ENCODE assay signal across 8 cellular contexts in the genomic region with DNA sequence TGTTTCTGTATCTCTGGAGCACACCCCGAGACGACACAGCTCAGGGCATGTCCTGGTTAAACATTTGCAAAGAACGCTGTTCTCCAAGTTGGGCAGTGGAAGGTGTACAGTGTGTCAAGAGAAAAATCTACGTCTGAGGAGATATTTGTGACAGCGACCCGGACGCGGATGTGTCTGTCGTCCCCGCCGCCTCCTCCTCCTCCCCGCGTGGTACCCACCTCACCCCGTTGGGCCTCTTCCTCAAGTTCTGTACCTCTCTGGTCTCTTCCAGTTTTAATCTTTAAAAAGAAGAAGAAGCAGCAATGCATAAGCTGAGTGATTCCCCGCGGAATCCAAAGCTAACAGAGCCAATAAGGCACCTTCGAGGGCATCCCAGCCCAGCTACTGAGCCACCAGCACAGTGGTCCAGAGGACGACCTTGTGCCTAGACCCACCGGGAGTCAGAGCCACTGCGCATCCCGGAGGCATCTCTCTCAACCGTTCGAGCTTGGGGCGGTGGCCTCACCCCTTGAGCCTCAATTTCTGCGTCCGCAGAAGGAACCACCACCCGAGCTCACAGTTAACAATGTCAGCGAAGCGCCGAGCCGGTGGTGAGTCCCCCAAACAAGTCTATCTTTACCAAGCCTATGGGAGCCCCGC. TPM values are rescaled to one million over a fixed set of nuclear protein-coding genes. Genes with fewer than 3 reads are reported as not detected.
DNase-seq lines count a peak whose midpoint lies in the region; ATAC-seq, FAIRE-seq and TF ChIP-seq lines count a peak whose summit lies in the region.

No MANE protein-coding gene starts in this region.

- peaks cover 20% of the 10 kb centered on the region for H3K4me1 Mint-ChIP-seq in endodermal cell
- peaks cover 29 to 63% (median 56%) of the 10 kb centered on the region in 4 donors for H3K4me1 Mint-ChIP-seq in naive thymus-derived CD8-positive, alpha-beta T cell

- CTCF ChIA-PET in HEK293T (lab: Yijun Ruan, JAX), result no interaction called here

- H3K27ac Mint-ChIP-seq in endodermal cell, result peak overlapping the region; percentile 97
- H3K27ac Mint-ChIP-seq in naive thymus-derived CD8-positive, alpha-beta T cell, result peak overlapping the region; percentile 90 to 99 (median 99)

- H3K9ac ChIP-seq in endodermal cell (ENCODE audit: extremely low read depth, low read length, poor library complexity, severe bottlenecking), result peak overlapping the region; percentile 44

- H3K4me3 ChIP-seq in endodermal cell (ENCODE audit: low read length), result peak overlapping the region; percentile 92

- H3K36me3 ChIP-seq in endodermal cell (ENCODE audit: control insufficient read depth, insufficient read depth, low read length), result peaks cover 40% of the 10 kb centered on the region

- no peaks in the 10 kb centered on the region for H3K27me3 ChIP-seq in endodermal cell (ENCODE audit: control insufficient read depth, insufficient read depth, low read length, poor library complexity, severe bottlenecking)

- TF ChIP-seq CTCF in endodermal cell (conservative IDR thresholded peaks at IDR 0.05) (no peak), D721Med (IDR thresholded peaks at IDR 0.05; ENCODE audit: insufficient read depth, missing control alignments) (no peak)

- intact Hi-C loops in Right ventricle myocardium inferior (cut with DNase I) (no loop called here), cardiac septum (cut with DNase I) (loop anchor here (1.0 kb wide), 1 partner anchor 10 kb away; a partner anchor contains a TSS)

- no peak overlapping the region for H3K27ac ChIP-seq in endodermal cell (ENCODE audit: low read depth, low read length)

- POLR2A ChIA-PET in naive thymus-derived CD8-positive, alpha-beta T cell (lab: Charles Lee), result interaction anchor here (0.6 to 12.9 kb wide), 13 partner anchors 10 to 219 kb away, joined by 3 to 166 read pairs (median 5); a partner anchor contains a TSS
- POLR2A ChIA-PET in HEK293T (lab: Yijun Ruan, JAX), result interaction anchor here (0.7 to 2.3 kb wide), 2 partner anchors 11 to 205 kb away, joined by 3 to 12 read pairs; a partner anchor contains a TSS

- FAIRE-seq in D721Med (lab: Jason Lieb, UNC), result no peak

- ATAC-seq in Right ventricle myocardium inferior (peak; percentile 6), HG03432 (IDR thresholded peaks at IDR 0.05; ENCODE audit: unreplicated experiment) (peak; percentile 31)
- peak; percentile 55 to 58 for ATAC-seq in naive thymus-derived CD8-positive, alpha-beta T cell

- H3K36me3 Mint-ChIP-seq in endodermal cell (ENCODE audit: low read depth), result peaks cover 29% of the 10 kb centered on the region
- H3K36me3 Mint-ChIP-seq in naive thymus-derived CD8-positive, alpha-beta T cell, result peaks cover 0 to 58% (median 12%) of the 10 kb centered on the region in 3 donors

- H3K9me3 Mint-ChIP-seq in endodermal cell, result no peaks in the 10 kb centered on the region
- no peaks in the 10 kb centered on the region for H3K9me3 Mint-ChIP-seq in naive thymus-derived CD8-positive, alpha-beta T cell

- WGBS in endodermal cell (ENCODE audit: insufficient coverage in 1 of 2, insufficient read length in 1 of 2), 2 experiments, result 6 to 7% methylated on average over 18 to 32 of the region's 32 CpGs

- H3K27me3 Mint-ChIP-seq in endodermal cell (ENCODE audit: insufficient read depth), result peaks cover 1% of the 10 kb centered on the region
- no peaks in the 10 kb centered on the region for H3K27me3 Mint-ChIP-seq in naive thymus-derived CD8-positive, alpha-beta T cell

- no peaks in the 10 kb centered on the region for H3K4me1 ChIP-seq in endodermal cell (ENCODE audit: control insufficient read depth, insufficient read depth, low read length)

- no peaks in the 10 kb centered on the region for H3K9me3 ChIP-seq in endodermal cell (ENCODE audit: control insufficient read depth, low read length)

- peak overlapping the region; percentile 92 for H3K4me3 Mint-ChIP-seq in endodermal cell
- peak overlapping the region; percentile 92 to 100 (median 97) for H3K4me3 Mint-ChIP-seq in naive thymus-derived CD8-positive, alpha-beta T cell

- DNase-seq in Right ventricle myocardium inferior (ENCODE audit: missing footprints), result no peak
- DNase-seq in cardiac septum (ENCODE audit: low spot score), result no peak
- DNase-seq in activated CD4-positive, CD25-positive, alpha-beta regulatory T cell treated with anti-CD3 and anti-CD28 coated beads, Interleukin-2, amount 50 U/mL, for 72 hours, result peak; percentile 43
- no peak for DNase-seq in endodermal cell
- peak in 9 of 10 donors; percentile 31 to 77 (median 48) for DNase-seq in naive thymus-derived CD8-positive, alpha-beta T cell
- no peak for DNase-seq in D721Med (ENCODE audit: insufficient read length, low spot score)
- DNase-seq in HEK293T (ENCODE audit: extremely low spot score), result no peak

TF ChIP-seq in HEK293T, 16 proteins besides CTCF, POLR2A, EP300 and RAD21:
- no peak for TF ChIP-seq BHLHE40 (IDR thresholded peaks at IDR 0.05; ENCODE audit: borderline replicate concordance)
- TF ChIP-seq ARNT (IDR thresholded peaks at IDR 0.05), result no peak
- TF ChIP-seq, protein P1, sequence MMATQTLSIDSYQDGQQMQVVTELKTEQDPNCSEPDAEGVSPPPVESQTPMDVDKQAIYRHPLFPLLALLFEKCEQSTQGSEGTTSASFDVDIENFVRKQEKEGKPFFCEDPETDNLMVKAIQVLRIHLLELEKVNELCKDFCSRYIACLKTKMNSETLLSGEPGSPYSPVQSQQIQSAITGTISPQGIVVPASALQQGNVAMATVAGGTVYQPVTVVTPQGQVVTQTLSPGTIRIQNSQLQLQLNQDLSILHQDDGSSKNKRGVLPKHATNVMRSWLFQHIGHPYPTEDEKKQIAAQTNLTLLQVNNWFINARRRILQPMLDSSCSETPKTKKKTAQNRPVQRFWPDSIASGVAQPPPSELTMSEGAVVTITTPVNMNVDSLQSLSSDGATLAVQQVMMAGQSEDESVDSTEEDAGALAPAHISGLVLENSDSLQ (IDR thresholded peaks at IDR 0.05), result no peak
- no peak for TF ChIP-seq SUZ12 (IDR thresholded peaks at IDR 0.05)
- TF ChIP-seq FOXM1 (IDR thresholded peaks at IDR 0.05; ENCODE audit: borderline replicate concordance), result no peak
- TF ChIP-seq ELF4 (IDR thresholded peaks at IDR 0.05), result no peak
- no peak for TF ChIP-seq SP1 (IDR thresholded peaks at IDR 0.05)

RNA-seq across cellular contexts. Expression of a gene that starts 0.5 kb away (rescaled TPM):
- total RNA-seq in Right ventricle myocardium inferior (32.0 TPM), cardiac septum (30.7 TPM), endodermal cell (10 to 100 TPM; 29.9 to 34.1 TPM)
- 42.8 TPM for polyA plus RNA-seq in endodermal cell (2013, experiment 1 of 2)
- polyA plus RNA-seq in endodermal cell (2013, experiment 2 of 2), result 38.7 TPM
- total RNA-seq in naive thymus-derived CD8-positive, alpha-beta T cell, result 100 to 1,000 TPM in 1 of 2 experiments, 10 to 100 TPM in 1; 98.7 to 104 TPM
- polyA plus RNA-seq in naive thymus-derived CD8-positive, alpha-beta T cell, result 100 to 1,000 TPM; 191 to 242 (median 222) TPM

RNA-seq across cellular contexts. Expression of a gene that starts 0.7 kb away (rescaled TPM):
- 14.0 TPM for total RNA-seq in Right ventricle myocardium inferior
- 16.0 TPM for total RNA-seq in cardiac septum
- total RNA-seq in endodermal cell, result 10 to 100 TPM; 24.4 to 25.8 TPM
- polyA plus RNA-seq in endodermal cell (2013, experiment 1 of 2), result 23.8 TPM
- polyA plus RNA-seq in endodermal cell (2013, experiment 2 of 2), result 20.7 TPM
- 100 to 1,000 TPM; 117 to 124 TPM for total RNA-seq in naive thymus-derived CD8-positive, alpha-beta T cell
- polyA plus RNA-seq in naive thymus-derived CD8-positive, alpha-beta T cell, result 10 to 100 TPM; 37.1 to 76.4 (median 49.4) TPM

RNA-seq across cellular contexts. Expression of a gene that starts 10.7 kb away (rescaled TPM):
- total RNA-seq in Right ventricle myocardium inferior (12.2 TPM), cardiac septum (14.0 TPM), endodermal cell (10 to 100 TPM; 48.4 to 49.9 TPM)
- 40.8 TPM for polyA plus RNA-seq in endodermal cell (2013, experiment 1 of 2)
- polyA plus RNA-seq in endodermal cell (2013, experiment 2 of 2), result 38.2 TPM
- 10 to 100 TPM; 33.4 to 34.3 TPM for total RNA-seq in naive thymus-derived CD8-positive, alpha-beta T cell
- 10 to 100 TPM; 42.6 to 55.0 (median 47.1) TPM for polyA plus RNA-seq in naive thymus-derived CD8-positive, alpha-beta T cell

RNA-seq across cellular contexts. Expression of a gene that starts 31.6 kb away (rescaled TPM):
- total RNA-seq in Right ventricle myocardium inferior (10.5 TPM), cardiac septum (10.1 TPM), endodermal cell (10 to 100 TPM; 15.2 to 16.9 TPM)
- polyA plus RNA-seq in endodermal cell (2013, experiment 1 of 2), result 18.2 TPM
- polyA plus RNA-seq in endodermal cell (2013, experiment 2 of 2), result 15.5 TPM
- 10 to 100 TPM; 27.1 to 27.8 TPM for total RNA-seq in naive thymus-derived CD8-positive, alpha-beta T cell
- 10 to 100 TPM; 12.3 to 20.2 (median 13.3) TPM for polyA plus RNA-seq in naive thymus-derived CD8-positive, alpha-beta T cell

Comparison
In these comparisons a context has a peak if more than half of its experiments do, and no peak if none do; other contexts are left out.
1. ATAC-seq: peak in every context shown above with its lines; median percentile 56 in naive thymus-derived CD8-positive, alpha-beta T cell; 31 in HG03432; 6 in Right ventricle myocardium inferior.
2. DNase-seq: peak in activated CD4-positive, CD25-positive, alpha-beta regulatory T cell treated with anti-CD3 and anti-CD28 coated beads, Interleukin-2, amount 50 U/mL, for 72 hours (single experiment) and naive thymus-derived CD8-positive, alpha-beta T cell (9 of 10); none in Right ventricle myocardium inferior (single experiment), cardiac septum (single experiment), endodermal cell (single experiment), D721Med (single experiment) and HEK293T (single experiment).